Comparison of ENCODE assay signal across 21 cellular contexts in genomic region chr3:71872256-71872655, GRCh38.
DNase-seq lines count a peak whose midpoint lies in the region; ATAC-seq and TF ChIP-seq lines count a peak whose summit lies in the region.
"Had no signal": no experiment of that assay in that cellular context is flagged by ENCODE, and none has a peak within 500 bp of the region (broad histone marks: within the 10 kb centered on the region; RNA-seq: fewer than 3 reads in every experiment).

No MANE protein-coding gene starts in this region.

- no peak overlapping the region for H3K27ac Mint-ChIP-seq in activated CD8-positive, alpha-beta T cell treated with anti-CD3 and anti-CD28 coated beads, Interleukin-2, amount 10 ng/mL, durations not matched to agents 7 days and 5 days
- H3K27ac Mint-ChIP-seq in activated CD8-positive, alpha-beta T cell treated with anti-CD3 and anti-CD28 coated beads for 36 hours, result no peak overlapping the region
- no peak overlapping the region for H3K27ac Mint-ChIP-seq in activated naive CD8-positive, alpha-beta T cell treated with anti-CD3 and anti-CD28 coated beads, Interleukin-2, amount 10 ng/mL, durations not matched to agents 7 days and 5 days
- H3K27ac Mint-ChIP-seq in mesothelial cell of epicardium (peak overlapping the region; percentile 71), endothelial cell (ENCODE audit: unreplicated experiment) (no peak overlapping the region)
- H3K27ac Mint-ChIP-seq: activated naive CD4-positive, alpha-beta T cell treated with anti-CD3 and anti-CD28 coated beads, Interleukin-2, amount 50 U/mL, for 24 hours had no signal

- no peak overlapping the region for H3K4me3 ChIP-seq in HFF-Myc (replicated peaks; ENCODE audit: low read depth, low read length)
- H3K4me3 ChIP-seq: coronary artery, gastrocnemius medialis had no signal

- POLR2A ChIA-PET in activated CD8-positive, alpha-beta T cell treated with anti-CD3 and anti-CD28 coated beads, Interleukin-2, amount 10 ng/mL, durations not matched to agents 7 days and 5 days (lab: Charles Lee), result no interaction called here
- POLR2A ChIA-PET in activated CD8-positive, alpha-beta T cell treated with anti-CD3 and anti-CD28 coated beads for 36 hours (lab: Charles Lee), result no interaction called here
- POLR2A ChIA-PET in activated naive CD8-positive, alpha-beta T cell treated with anti-CD3 and anti-CD28 coated beads, Interleukin-2, amount 10 ng/mL, durations not matched to agents 7 days and 5 days (lab: Charles Lee), result no interaction called here

- H3K9me3 Mint-ChIP-seq in activated CD8-positive, alpha-beta T cell treated with anti-CD3 and anti-CD28 coated beads, Interleukin-2, amount 10 ng/mL, durations not matched to agents 7 days and 5 days (ENCODE audit: insufficient read depth), result peaks cover 5% of the 10 kb centered on the region
- H3K9me3 Mint-ChIP-seq in activated CD8-positive, alpha-beta T cell treated with anti-CD3 and anti-CD28 coated beads for 36 hours, result no peaks in the 10 kb centered on the region
- no peaks in the 10 kb centered on the region for H3K9me3 Mint-ChIP-seq in activated naive CD8-positive, alpha-beta T cell treated with anti-CD3 and anti-CD28 coated beads, Interleukin-2, amount 10 ng/mL, durations not matched to agents 7 days and 5 days
- H3K9me3 Mint-ChIP-seq in mesothelial cell of epicardium (peaks cover 23% of the 10 kb centered on the region), endothelial cell (ENCODE audit: unreplicated experiment) (no peaks in the 10 kb centered on the region)
- H3K9me3 Mint-ChIP-seq: activated naive CD4-positive, alpha-beta T cell treated with anti-CD3 and anti-CD28 coated beads, Interleukin-2, amount 50 U/mL, for 24 hours had no signal

- peaks cover 17% of the 10 kb centered on the region for H3K27me3 Mint-ChIP-seq in activated CD8-positive, alpha-beta T cell treated with anti-CD3 and anti-CD28 coated beads, Interleukin-2, amount 10 ng/mL, durations not matched to agents 7 days and 5 days (ENCODE audit: low read depth)
- H3K27me3 Mint-ChIP-seq in activated CD8-positive, alpha-beta T cell treated with anti-CD3 and anti-CD28 coated beads for 36 hours, result no peaks in the 10 kb centered on the region
- peaks cover 26% of the 10 kb centered on the region for H3K27me3 Mint-ChIP-seq in activated naive CD8-positive, alpha-beta T cell treated with anti-CD3 and anti-CD28 coated beads, Interleukin-2, amount 10 ng/mL, durations not matched to agents 7 days and 5 days
- H3K27me3 Mint-ChIP-seq in mesothelial cell of epicardium (ENCODE audit: low read depth), result no peaks in the 10 kb centered on the region
- H3K27me3 Mint-ChIP-seq in endothelial cell (ENCODE audit: unreplicated experiment), result peaks cover 4% of the 10 kb centered on the region
- H3K27me3 Mint-ChIP-seq: activated naive CD4-positive, alpha-beta T cell treated with anti-CD3 and anti-CD28 coated beads, Interleukin-2, amount 50 U/mL, for 24 hours had no signal

- CTCF ChIA-PET in activated CD8-positive, alpha-beta T cell treated with anti-CD3 and anti-CD28 coated beads, Interleukin-2, amount 10 ng/mL, durations not matched to agents 7 days and 5 days (lab: Charles Lee), result interaction anchor here (1.0 to 5.3 kb wide), 3 partner anchors 9 to 949 kb away, joined by 3 to 82 read pairs (median 24); no protein-coding TSS in a partner anchor
- CTCF ChIA-PET in activated CD8-positive, alpha-beta T cell treated with anti-CD3 and anti-CD28 coated beads for 36 hours (lab: Charles Lee), result interaction anchor here (1.4 to 5.8 kb wide), 3 partner anchors 14 to 948 kb away, joined by 3 to 42 read pairs (median 34); no protein-coding TSS in a partner anchor

- TF ChIP-seq CTCF in activated CD8-positive, alpha-beta T cell treated with anti-CD3 and anti-CD28 coated beads for 36 hours (IDR thresholded peaks at IDR 0.05), result no peak
- TF ChIP-seq CTCF in HFF-Myc (IDR thresholded peaks at IDR 0.05; ENCODE audit: low read depth, low read length, missing control alignments) (no peak), mesothelial cell of epicardium (IDR thresholded peaks at IDR 0.05; ENCODE audit: unreplicated experiment) (no peak), endothelial cell (IDR thresholded peaks at IDR 0.05; ENCODE audit: unreplicated experiment) (no peak)

- H3K4me1 Mint-ChIP-seq in activated CD8-positive, alpha-beta T cell treated with anti-CD3 and anti-CD28 coated beads, Interleukin-2, amount 10 ng/mL, durations not matched to agents 7 days and 5 days (ENCODE audit: low read depth), result peaks cover 21% of the 10 kb centered on the region
- H3K4me1 Mint-ChIP-seq in activated CD8-positive, alpha-beta T cell treated with anti-CD3 and anti-CD28 coated beads for 36 hours (ENCODE audit: low read depth), result peaks cover 28% of the 10 kb centered on the region
- peaks cover 11% of the 10 kb centered on the region for H3K4me1 Mint-ChIP-seq in activated naive CD8-positive, alpha-beta T cell treated with anti-CD3 and anti-CD28 coated beads, Interleukin-2, amount 10 ng/mL, durations not matched to agents 7 days and 5 days
- H3K4me1 Mint-ChIP-seq in mesothelial cell of epicardium (peaks cover 35% of the 10 kb centered on the region), endothelial cell (ENCODE audit: unreplicated experiment) (peaks cover 10% of the 10 kb centered on the region)

- no peak for ATAC-seq in activated CD8-positive, alpha-beta T cell treated with anti-CD3 and anti-CD28 coated beads, Interleukin-2, amount 10 ng/mL, durations not matched to agents 7 days and 5 days
- ATAC-seq in activated CD8-positive, alpha-beta T cell treated with anti-CD3 and anti-CD28 coated beads for 36 hours, result no peak
- ATAC-seq in activated naive CD8-positive, alpha-beta T cell treated with anti-CD3 and anti-CD28 coated beads, Interleukin-2, amount 10 ng/mL, durations not matched to agents 7 days and 5 days (ENCODE audit: low read depth), result no peak
- ATAC-seq: gastrocnemius medialis, left lobe of liver, right cardiac atrium, Right ventricle myocardium inferior had no signal

- H3K4me3 Mint-ChIP-seq in activated CD8-positive, alpha-beta T cell treated with anti-CD3 and anti-CD28 coated beads, Interleukin-2, amount 10 ng/mL, durations not matched to agents 7 days and 5 days, result peak overlapping the region; percentile 24
- no peak overlapping the region for H3K4me3 Mint-ChIP-seq in activated CD8-positive, alpha-beta T cell treated with anti-CD3 and anti-CD28 coated beads for 36 hours
- peak overlapping the region; percentile 72 for H3K4me3 Mint-ChIP-seq in activated naive CD8-positive, alpha-beta T cell treated with anti-CD3 and anti-CD28 coated beads, Interleukin-2, amount 10 ng/mL, durations not matched to agents 7 days and 5 days
- H3K4me3 Mint-ChIP-seq in mesothelial cell of epicardium (no peak overlapping the region), endothelial cell (ENCODE audit: unreplicated experiment) (no peak overlapping the region)
- H3K4me3 Mint-ChIP-seq: activated naive CD4-positive, alpha-beta T cell treated with anti-CD3 and anti-CD28 coated beads, Interleukin-2, amount 50 U/mL, for 24 hours had no signal

- no peaks in the 10 kb centered on the region for H3K36me3 Mint-ChIP-seq in activated CD8-positive, alpha-beta T cell treated with anti-CD3 and anti-CD28 coated beads, Interleukin-2, amount 10 ng/mL, durations not matched to agents 7 days and 5 days (ENCODE audit: low read depth)
- H3K36me3 Mint-ChIP-seq in activated CD8-positive, alpha-beta T cell treated with anti-CD3 and anti-CD28 coated beads for 36 hours (ENCODE audit: low read depth), result no peaks in the 10 kb centered on the region
- H3K36me3 Mint-ChIP-seq in activated naive CD8-positive, alpha-beta T cell treated with anti-CD3 and anti-CD28 coated beads, Interleukin-2, amount 10 ng/mL, durations not matched to agents 7 days and 5 days, result no peaks in the 10 kb centered on the region
- H3K36me3 Mint-ChIP-seq in mesothelial cell of epicardium (peaks cover 4% of the 10 kb centered on the region), endothelial cell (ENCODE audit: low read depth, unreplicated experiment) (no peaks in the 10 kb centered on the region)
- H3K36me3 Mint-ChIP-seq: activated naive CD4-positive, alpha-beta T cell treated with anti-CD3 and anti-CD28 coated beads, Interleukin-2, amount 50 U/mL, for 24 hours had no signal

- intact Hi-C loops in activated CD8-positive, alpha-beta T cell treated with anti-CD3 and anti-CD28 coated beads for 36 hours (cut with micrococcal nuclease), result no loop called here

- no peak for DNase-seq in activated CD8-positive, alpha-beta T cell treated with anti-CD3 and anti-CD28 coated beads, Interleukin-2, amount 10 ng/mL, durations not matched to agents 7 days and 5 days
- no peak for DNase-seq in activated CD8-positive, alpha-beta T cell treated with anti-CD3 and anti-CD28 coated beads for 36 hours
- DNase-seq in HFF-Myc (ENCODE audit: extremely low read depth, low read depth) (peak; percentile 16), mesothelial cell of epicardium (ENCODE audit: low spot score in 2 of 2, unreplicated experiment in 2 of 2) (no peak), NCI-H2029 (lab: John Stamatoyannopoulos, UW) (no peak), endothelial cell (ENCODE audit: low spot score) (no peak)
- DNase-seq in activated naive CD8-positive, alpha-beta T cell treated with anti-CD3 and anti-CD28 coated beads, Interleukin-2, amount 10 ng/mL, durations not matched to agents 7 days and 5 days, result no peak
- DNase-seq in stimulated activated CD4-positive, alpha-beta T cell treated with anti-CD3 and anti-CD28 coated beads, Interleukin-2, amount 100 ng/mL, for 24 hours, result no peak
- DNase-seq: activated CD8-positive, alpha-beta memory T cell treated with anti-CD3 and anti-CD28 coated beads, Interleukin-2, amount 50 U/mL, for 4 hours; DND-41; gastrocnemius medialis; KBM-7; NCI-H1092; NCI-H2081; NCI-H524 treated with DMSO at 0.1 percent for 48 hours; right cardiac atrium; stimulated activated naive CD4-positive, alpha-beta T cell treated with Interleukin-2 at 50 U/mL for 16 hours had no signal

Comparison
In these comparisons a context has a peak if more than half of its experiments do, and no peak if none do; other contexts are left out.
1. H3K4me3 Mint-ChIP-seq: peak in activated CD8-positive, alpha-beta T cell treated with anti-CD3 and anti-CD28 coated beads, Interleukin-2, amount 10 ng/mL, durations not matched to agents 7 days and 5 days (single experiment) and activated naive CD8-positive, alpha-beta T cell treated with anti-CD3 and anti-CD28 coated beads, Interleukin-2, amount 10 ng/mL, durations not matched to agents 7 days and 5 days (single experiment); none in activated CD8-positive, alpha-beta T cell treated with anti-CD3 and anti-CD28 coated beads for 36 hours (single experiment), mesothelial cell of epicardium (single experiment) and endothelial cell (single experiment).